ENCODE assay signal across 25 cellular contexts in the genomic region with DNA sequence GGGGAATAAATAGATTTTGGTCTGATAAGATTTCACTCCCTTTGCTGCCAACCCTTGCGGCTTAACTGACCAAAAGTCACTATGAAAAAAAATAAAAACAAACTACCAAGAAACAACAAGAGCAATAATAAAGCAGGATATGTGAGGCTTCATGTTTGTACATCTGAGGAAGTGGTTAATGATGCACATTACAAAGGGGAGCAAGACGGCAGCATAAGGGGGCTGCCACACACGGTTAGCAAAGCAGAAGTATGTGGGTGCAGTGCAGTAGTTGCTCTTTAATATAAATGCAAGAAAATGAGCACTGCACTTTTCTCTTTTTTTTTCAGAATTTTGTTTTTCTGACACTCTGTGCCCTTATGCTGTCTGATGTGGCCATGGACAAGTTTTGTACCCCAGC.
"Had no signal": no experiment of that assay in that cellular context is flagged by ENCODE, and none has a peak within 500 bp of the region (broad histone marks: within the 10 kb centered on the region; RNA-seq: fewer than 3 reads in every experiment).

No MANE protein-coding gene starts in this region.

- H3K27me3 ChIP-seq: SJSA1 had no signal

- H3K36me3 ChIP-seq: SJSA1 had no signal

- H3K9me3 ChIP-seq: SJSA1 had no signal

- H3K27ac ChIP-seq: KMS-11, SJSA1, SK-N-MC had no signal

- H3K4me2 ChIP-seq: KMS-11 had no signal

- H3K4me3 ChIP-seq: K562, SJSA1, SK-N-MC had no signal

- H3K4me1 ChIP-seq: SJSA1 had no signal

- H3K9ac ChIP-seq: KMS-11 had no signal

- ATAC-seq: HepG2, K562 had no signal

- DNase-seq: IMR-90, Kasumi-1, NCI-H1092, NCI-H1105 treated with DMSO at 0.1 percent for 48 hours, NCI-H1417 treated with DMSO at 0.1 percent for 48 hours, NCI-H146, NCI-H1694 treated with DMSO at 0.1 percent for 48 hours, NCI-H1930, NCI-H2081, NCI-H2171, NCI-H226, NCI-H446, NCI-H510A, NCI-H524 treated with DMSO at 0.1 percent for 48 hours, NCI-H69, NCI-H774, Right ventricle myocardium superior, RPMI8226, SIG-M5, SW 1271 had no signal
